In the genomic region with DNA sequence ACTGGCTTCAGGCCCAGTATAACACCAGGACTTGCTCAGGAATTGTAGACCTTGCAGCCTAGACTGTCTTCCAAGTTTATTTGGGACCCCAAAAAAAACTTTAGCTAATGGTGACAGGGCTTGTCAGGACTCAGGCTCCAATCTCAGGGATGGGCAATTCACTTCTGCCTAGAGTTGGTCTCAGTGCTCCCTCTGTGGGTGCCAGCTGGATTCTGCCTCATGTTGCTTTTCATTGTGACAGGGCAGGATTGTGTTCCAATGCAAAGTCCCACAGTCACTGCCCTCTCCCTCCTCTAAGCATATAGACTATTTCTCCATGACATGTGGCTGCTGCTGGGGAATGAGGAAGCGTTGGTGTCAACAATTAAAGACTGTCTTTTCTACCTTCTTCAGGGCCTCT, we compare ENCODE assay signal across 33 cellular contexts.
"Had no signal": no experiment of that assay in that cellular context is flagged by ENCODE, and none has a peak within 500 bp of the region (broad histone marks: within the 10 kb centered on the region; RNA-seq: fewer than 3 reads in every experiment).

No MANE protein-coding gene starts in this region.

- H3K27ac ChIP-seq: ascending aorta, cardiac muscle cell, Peyer's patch, WERI-Rb-1 had no signal

- H3K4me3 ChIP-seq: ascending aorta, cardiac muscle cell, Peyer's patch had no signal

- H3K36me3 ChIP-seq: ascending aorta, cardiac muscle cell, Peyer's patch, WERI-Rb-1 had no signal

- H3K4me1 ChIP-seq: ascending aorta, Peyer's patch had no signal

- H3K27me3 ChIP-seq: ascending aorta, cardiac muscle cell, Peyer's patch had no signal

- H3K4me1 Mint-ChIP-seq: activated CD4-positive, alpha-beta T cell treated with anti-CD3 and anti-CD28 coated beads, Interleukin-2, amount 10 ng/mL, durations not matched to agents 24 days and 14 days; activated naive CD4-positive, alpha-beta T cell treated with anti-CD3 and anti-CD28 coated beads, Interleukin-2, amount 50 U/mL, for 24 hours; activated naive CD8-positive, alpha-beta T cell treated with anti-CD3 and anti-CD28 coated beads, Interleukin-2, amount 10 ng/mL, durations not matched to agents 7 days and 5 days; central memory CD8-positive, alpha-beta T cell had no signal

- DNase-seq: activated CD4-positive, alpha-beta T cell treated with anti-CD3 and anti-CD28 coated beads, Interleukin-2, amount 10 ng/mL, durations not matched to agents 24 days and 14 days; activated CD4-positive, alpha-beta T cell treated with anti-CD3 and anti-CD28 coated beads, Interleukin-2, amount 50 U/mL, for 4 hours; activated CD8-positive, alpha-beta T cell treated with anti-CD3 and anti-CD28 coated beads for 36 hours; activated gamma-delta T cell; activated naive CD4-positive, alpha-beta T cell treated with Interleukin-2 at 50 U/mL for 16 hours; activated naive CD8-positive, alpha-beta T cell treated with anti-CD3 and anti-CD28 coated beads, Interleukin-2, amount 10 ng/mL, durations not matched to agents 7 days and 5 days; activated T-cell treated with anti-CD3 and anti-CD28 coated beads, Interleukin-2, amount 50 U/mL, for 24 hours; amygdala; NCI-H1105; NCI-H1417 treated with DMSO at 0.1 percent for 48 hours; NCI-H187 treated with DMSO at 0.1 percent for 48 hours; NCI-H2081; NCI-H2171 treated with DMSO at 0.1 percent for 48 hours; NCI-H2227 treated with DMSO at 0.1 percent for 48 hours; NCI-H446; NCI-H510A treated with DMSO at 0.1 percent for 48 hours; NCI-H526 treated with DMSO at 0.1 percent for 48 hours; NCI-H82; PC-3; Peyer's patch; RPMI8226; SIG-M5; SW 1271; T-helper 1 cell; T-helper 2 cell; T-helper 9 cell; WERI-Rb-1 had no signal

- H3K27me3 Mint-ChIP-seq: activated CD4-positive, alpha-beta T cell treated with anti-CD3 and anti-CD28 coated beads, Interleukin-2, amount 10 ng/mL, durations not matched to agents 24 days and 14 days; activated CD8-positive, alpha-beta T cell treated with anti-CD3 and anti-CD28 coated beads for 36 hours; activated naive CD4-positive, alpha-beta T cell treated with anti-CD3 and anti-CD28 coated beads, Interleukin-2, amount 50 U/mL, for 24 hours; activated naive CD8-positive, alpha-beta T cell treated with anti-CD3 and anti-CD28 coated beads, Interleukin-2, amount 10 ng/mL, durations not matched to agents 7 days and 5 days; activated T-cell treated with anti-CD3 and anti-CD28 coated beads, Interleukin-2, amount 50 U/mL, for 24 hours; central memory CD8-positive, alpha-beta T cell had no signal

- H3K36me3 Mint-ChIP-seq: activated naive CD4-positive, alpha-beta T cell treated with anti-CD3 and anti-CD28 coated beads, Interleukin-2, amount 50 U/mL, for 24 hours; activated naive CD8-positive, alpha-beta T cell treated with anti-CD3 and anti-CD28 coated beads, Interleukin-2, amount 10 ng/mL, durations not matched to agents 7 days and 5 days had no signal

- ATAC-seq: activated CD8-positive, alpha-beta T cell treated with anti-CD3 and anti-CD28 coated beads for 36 hours; PC-3; SK-N-SH treated with all-trans-retinoic acid at 6 μM for 48 hours had no signal

- H3K27ac Mint-ChIP-seq: activated CD4-positive, alpha-beta T cell treated with anti-CD3 and anti-CD28 coated beads, Interleukin-2, amount 10 ng/mL, durations not matched to agents 24 days and 14 days; activated CD8-positive, alpha-beta T cell treated with anti-CD3 and anti-CD28 coated beads for 36 hours; activated naive CD4-positive, alpha-beta T cell treated with anti-CD3 and anti-CD28 coated beads, Interleukin-2, amount 50 U/mL, for 24 hours; activated naive CD8-positive, alpha-beta T cell treated with anti-CD3 and anti-CD28 coated beads, Interleukin-2, amount 10 ng/mL, durations not matched to agents 7 days and 5 days; activated T-cell treated with anti-CD3 and anti-CD28 coated beads, Interleukin-2, amount 50 U/mL, for 24 hours; activated T-helper 2 cell treated with anti-CD3 and anti-CD28 coated beads, Interferon-gamma antibody, Interleukin-2, Interleukin-4, amounts not matched to agents 10 μg/mL and 5 μg/mL and 100 μg/mL, durations not matched to agents 14 hours and 24 hours and 36 hours had no signal

- H3K4me3 Mint-ChIP-seq: activated CD4-positive, alpha-beta T cell treated with anti-CD3 and anti-CD28 coated beads, Interleukin-2, amount 10 ng/mL, durations not matched to agents 24 days and 14 days; activated CD8-positive, alpha-beta T cell treated with anti-CD3 and anti-CD28 coated beads for 36 hours; activated naive CD4-positive, alpha-beta T cell treated with anti-CD3 and anti-CD28 coated beads, Interleukin-2, amount 50 U/mL, for 24 hours; activated naive CD8-positive, alpha-beta T cell treated with anti-CD3 and anti-CD28 coated beads, Interleukin-2, amount 10 ng/mL, durations not matched to agents 7 days and 5 days; activated T-cell treated with anti-CD3 and anti-CD28 coated beads, Interleukin-2, amount 50 U/mL, for 24 hours; central memory CD8-positive, alpha-beta T cell had no signal
